1 cellular context compared by ENCODE assay signal in the genomic region with DNA sequence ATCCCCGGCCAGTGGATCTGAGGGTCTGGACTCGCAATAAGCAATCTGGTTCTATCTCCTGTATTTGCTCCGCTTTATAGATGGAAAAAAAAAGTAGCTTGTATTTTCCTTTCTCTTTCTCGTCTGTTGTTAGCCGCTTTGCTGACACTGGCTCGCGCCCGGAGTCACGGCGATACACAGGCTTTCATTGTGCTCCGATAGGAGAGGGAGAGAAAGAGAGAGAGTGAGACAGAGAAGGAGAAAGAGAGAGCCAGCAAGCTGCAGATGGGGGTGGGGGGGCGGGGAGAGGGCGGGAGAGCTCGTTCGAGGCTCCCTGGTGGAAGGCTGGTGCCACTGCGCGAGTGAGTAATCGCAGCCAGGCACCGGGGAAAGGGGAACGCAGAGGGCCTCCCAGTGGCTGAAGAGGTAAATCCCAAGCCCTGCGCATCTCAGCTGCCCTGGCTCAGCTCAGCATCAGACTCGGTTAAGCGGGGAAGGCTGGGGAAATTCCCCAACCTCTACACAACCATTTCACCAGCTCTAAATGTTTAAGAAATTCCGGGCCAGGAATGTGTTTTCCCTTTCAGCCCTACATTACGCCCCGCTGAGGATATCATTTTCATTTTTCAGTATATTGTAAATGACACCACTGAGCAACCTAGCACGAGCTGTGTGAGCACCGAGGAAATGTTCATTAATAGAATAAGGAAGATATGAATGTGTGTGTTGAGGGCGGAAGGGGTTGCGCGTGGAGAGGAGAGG.
TF ChIP-seq lines count a peak whose summit lies in the region.

TSS of gene MAML2 (minus strand) at position 225 of the 741 bp plus-strand sequence. CDS start 1,300 bp downstream, outside the sequence.

TF ChIP-seq in H1, 55 proteins besides CTCF, POLR2A, EP300 and RAD21 (continued from another document):
- TF ChIP-seq JUND (IDR thresholded peaks at IDR 0.05; ENCODE audit: low read length) (peak; percentile 46), YY1 (IDR thresholded peaks at IDR 0.05; ENCODE audit: low read depth, low read length) (0 out of 2 replicates have a peak, but pooled peaks have one; percentile 60), RXRA (IDR thresholded peaks at IDR 0.05; ENCODE audit: insufficient read depth, low read depth, low read length) (no peak), BACH1 (IDR thresholded peaks at IDR 0.05; ENCODE audit: low read length) (no peak), SIX5 (IDR thresholded peaks at IDR 0.05; ENCODE audit: low read depth, low read length) (no peak), ASH2L (IDR thresholded peaks at IDR 0.05; ENCODE audit: low read length) (peak; percentile 23), CTBP2 (IDR thresholded peaks at IDR 0.05; ENCODE audit: borderline replicate concordance, insufficient read depth, insufficient read length, low read length) (no peak), HDAC6 (IDR thresholded peaks at IDR 0.05; ENCODE audit: low read depth, low read length) (no peak), HDAC2 (IDR thresholded peaks at IDR 0.05; ENCODE audit: borderline replicate concordance in 1 of 2, low read depth in 2 of 2, low read length in 2 of 2) (no peak), SP2 (IDR thresholded peaks at IDR 0.05; ENCODE audit: low read length) (no peak), SIN3A (conservative IDR thresholded peaks at IDR 0.05 in 1 of 2, IDR thresholded peaks at IDR 0.05 in 1 of 2; ENCODE audit: low read depth in 1 of 2, low read length in 2 of 2) (0 out of 4 replicates have a peak, but pooled peaks of 1 of the 2 experiments have one; percentile 41), NRF1 (IDR thresholded peaks at IDR 0.05; ENCODE audit: low read depth, low read length) (peak; percentile 23; the same call in 1 of the 2 replicates), TCF12 (IDR thresholded peaks at IDR 0.05; ENCODE audit: low read depth, low read length) (0 out of 2 replicates have a peak, but pooled peaks have one; percentile 62), RBBP5 (IDR thresholded peaks at IDR 0.05; ENCODE audit: borderline replicate concordance, low read depth, low read length) (0 out of 2 replicates have a peak, but pooled peaks have one; percentile 13), GTF2F1 (IDR thresholded peaks at IDR 0.05; ENCODE audit: borderline replicate concordance, low read depth, low read length) (no peak), SRF (IDR thresholded peaks at IDR 0.05; ENCODE audit: low read depth, low read length) (no peak), MAX (IDR thresholded peaks at IDR 0.05) (0 out of 2 replicates have a peak, but pooled peaks have one; percentile 28), TBP (IDR thresholded peaks at IDR 0.05; ENCODE audit: low read depth, low read length) (peak; percentile 57), POLR2AphosphoS5 (IDR thresholded peaks at IDR 0.05; ENCODE audit: low read depth, low read length) (no peak), JUN (IDR thresholded peaks at IDR 0.05; ENCODE audit: low read depth, low read length) (no peak), CHD2 (IDR thresholded peaks at IDR 0.05; ENCODE audit: low read length) (0 out of 2 replicates have a peak, but pooled peaks have one; percentile 16), KDM5A (IDR thresholded peaks at IDR 0.05; ENCODE audit: low read length) (no peak), RFX5 (IDR thresholded peaks at IDR 0.05; ENCODE audit: borderline replicate concordance, low read depth, low read length) (no peak), KDM4A (IDR thresholded peaks at IDR 0.05; ENCODE audit: low read depth, low read length, severe bottlenecking) (no peak), TEAD4 (IDR thresholded peaks at IDR 0.05; ENCODE audit: low read depth, low read length) (peak; percentile 73), PHF8 (conservative IDR thresholded peaks at IDR 0.05; ENCODE audit: low read depth, low read length) (no peak), CREB1 (IDR thresholded peaks at IDR 0.05) (no peak), SP1 (IDR thresholded peaks at IDR 0.05; ENCODE audit: low read depth, low read length) (no peak), CEBPB (IDR thresholded peaks at IDR 0.05; ENCODE audit: low read depth, low read length) (no peak)
- TF ChIP-seq, protein P1, sequence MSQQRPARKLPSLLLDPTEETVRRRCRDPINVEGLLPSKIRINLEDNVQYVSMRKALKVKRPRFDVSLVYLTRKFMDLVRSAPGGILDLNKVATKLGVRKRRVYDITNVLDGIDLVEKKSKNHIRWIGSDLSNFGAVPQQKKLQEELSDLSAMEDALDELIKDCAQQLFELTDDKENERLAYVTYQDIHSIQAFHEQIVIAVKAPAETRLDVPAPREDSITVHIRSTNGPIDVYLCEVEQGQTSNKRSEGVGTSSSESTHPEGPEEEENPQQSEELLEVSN (IDR thresholded peaks at IDR 0.05): no peak
- TF ChIP-seq, protein P2, sequence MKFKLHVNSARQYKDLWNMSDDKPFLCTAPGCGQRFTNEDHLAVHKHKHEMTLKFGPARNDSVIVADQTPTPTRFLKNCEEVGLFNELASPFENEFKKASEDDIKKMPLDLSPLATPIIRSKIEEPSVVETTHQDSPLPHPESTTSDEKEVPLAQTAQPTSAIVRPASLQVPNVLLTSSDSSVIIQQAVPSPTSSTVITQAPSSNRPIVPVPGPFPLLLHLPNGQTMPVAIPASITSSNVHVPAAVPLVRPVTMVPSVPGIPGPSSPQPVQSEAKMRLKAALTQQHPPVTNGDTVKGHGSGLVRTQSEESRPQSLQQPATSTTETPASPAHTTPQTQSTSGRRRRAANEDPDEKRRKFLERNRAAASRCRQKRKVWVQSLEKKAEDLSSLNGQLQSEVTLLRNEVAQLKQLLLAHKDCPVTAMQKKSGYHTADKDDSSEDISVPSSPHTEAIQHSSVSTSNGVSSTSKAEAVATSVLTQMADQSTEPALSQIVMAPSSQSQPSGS (IDR thresholded peaks at IDR 0.05; ENCODE audit: low read length): no peak
